Comparison of ENCODE assay signal across 31 cellular contexts in the genomic region with DNA sequence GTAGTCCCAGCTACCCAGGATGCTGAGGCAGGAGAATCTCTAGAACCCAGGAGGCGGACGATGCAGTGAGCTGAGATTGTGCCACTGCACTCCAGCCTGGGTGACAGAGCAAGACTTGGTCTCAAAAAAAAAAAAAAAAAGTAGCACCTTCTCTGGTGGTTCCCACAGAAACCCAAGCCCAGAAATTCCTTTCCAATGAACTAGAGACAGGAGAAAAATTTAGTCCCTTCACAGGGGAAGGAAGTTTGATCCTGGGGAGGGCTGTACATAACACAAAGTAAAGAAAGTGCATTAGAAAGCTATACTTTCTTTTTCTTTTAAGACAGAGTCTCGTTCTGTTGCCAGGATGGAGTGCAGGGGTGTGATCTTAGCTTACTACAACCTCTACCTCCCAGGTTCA. TPM values are rescaled to one million over a fixed set of nuclear protein-coding genes. Genes with fewer than 3 reads are reported as not detected.
"Had no signal": no experiment of that assay in that cellular context is flagged by ENCODE, and none has a peak within 500 bp of the region (broad histone marks: within the 10 kb centered on the region; RNA-seq: fewer than 3 reads in every experiment).

No MANE protein-coding gene starts in this region.

- H3K27ac ChIP-seq: body of pancreas, colonic mucosa, esophagus squamous epithelium, gastrocnemius medialis, uterus had no signal

- ATAC-seq: activated CD8-positive, alpha-beta memory T cell treated with anti-CD3 and anti-CD28 coated beads, Interleukin-2, amount 10 ng/mL, durations not matched to agents 7 days and 5 days; activated CD8-positive, alpha-beta T cell treated with anti-CD3 and anti-CD28 coated beads, Interleukin-2, amount 10 ng/mL, durations not matched to agents 7 days and 5 days; activated naive CD4-positive, alpha-beta T cell treated with anti-CD3 and anti-CD28 coated beads, Interleukin-2, amount 50 U/mL, for 72 hours; body of pancreas; gastrocnemius medialis; left cardiac atrium; left ventricle myocardium superior; mucosa of descending colon; natural killer cell treated with Interleukin-12 subunit alpha and Interleukin-12 subunit beta and Interleukin-15 and Interleukin-18, amount 100 ng/mL, for 72 hours; sciatic nerve; stimulated activated memory B cell treated with anti-CD40 and anti-IgM and Interleukin-4, amounts not matched to agents 10 μg/mL and 1 μg/mL and 100 μg/mL, for 72 hours; stimulated activated naive CD8-positive, alpha-beta T cell treated with anti-CD3 and anti-CD28 coated beads, Interleukin-15, amount 100 ng/mL, for 72 hours; WTC11 had no signal

- H3K9me3 Mint-ChIP-seq: activated naive CD4-positive, alpha-beta T cell treated with anti-CD3 and anti-CD28 coated beads, Interleukin-2, amount 50 U/mL, for 72 hours; natural killer cell treated with Interleukin-12 subunit alpha and Interleukin-12 subunit beta and Interleukin-15 and Interleukin-18, amount 100 ng/mL, for 72 hours; stimulated activated memory B cell treated with anti-CD40 and anti-IgM and Interleukin-4, amounts not matched to agents 10 μg/mL and 1 μg/mL and 100 μg/mL, for 72 hours; stimulated activated naive CD8-positive, alpha-beta T cell treated with anti-CD3 and anti-CD28 coated beads, Interleukin-15, amount 100 ng/mL, for 72 hours; type B pancreatic cell; WTC11 had no signal

- DNase-seq: activated CD8-positive, alpha-beta memory T cell treated with anti-CD3 and anti-CD28 coated beads, Interleukin-2, amount 10 ng/mL, durations not matched to agents 7 days and 5 days; activated CD8-positive, alpha-beta T cell treated with anti-CD3 and anti-CD28 coated beads, Interleukin-2, amount 10 ng/mL, durations not matched to agents 7 days and 5 days; activated naive CD4-positive, alpha-beta T cell; activated T-cell treated with anti-CD3 and anti-CD28 coated beads, Interleukin-2, amount 50 U/mL, for 48 hours; body of pancreas; colonic mucosa; effector CD8-positive, alpha-beta T cell; esophagus squamous epithelium; gastrocnemius medialis; glutamatergic neuron; islet precursor cell; left cardiac atrium; left ventricle myocardium superior; mucosa of descending colon; small intestine; stimulated activated CD4-positive, alpha-beta T cell treated with anti-CD3 and anti-CD28 coated beads, Interleukin-4, amount 100 ng/mL, for 4 hours; stimulated activated CD8-positive, alpha-beta memory T cell treated with anti-CD3 and anti-CD28 coated beads, Interleukin-4, amount 100 ng/mL, for 48 hours; stimulated activated naive CD8-positive, alpha-beta T cell treated with anti-CD3 and anti-CD28 coated beads, Interleukin-15, amount 100 ng/mL, for 72 hours; substantia nigra; uterus had no signal

- H3K36me3 ChIP-seq: uterus had no signal

- FAIRE-seq: endometrium, small intestine had no signal

- H3K4me1 ChIP-seq: body of pancreas, colonic mucosa, esophagus squamous epithelium, uterus had no signal

- H3K27me3 Mint-ChIP-seq: activated CD8-positive, alpha-beta memory T cell treated with anti-CD3 and anti-CD28 coated beads, Interleukin-2, amount 10 ng/mL, durations not matched to agents 7 days and 5 days; natural killer cell treated with Interleukin-12 subunit alpha and Interleukin-12 subunit beta and Interleukin-15 and Interleukin-18, amount 100 ng/mL, for 72 hours; stimulated activated memory B cell treated with anti-CD40 and anti-IgM and Interleukin-4, amounts not matched to agents 10 μg/mL and 1 μg/mL and 100 μg/mL, for 72 hours; stimulated activated naive CD8-positive, alpha-beta T cell treated with anti-CD3 and anti-CD28 coated beads, Interleukin-15, amount 100 ng/mL, for 72 hours; type B pancreatic cell had no signal

- H3K9me3 ChIP-seq: body of pancreas, colonic mucosa, esophagus squamous epithelium, gastrocnemius medialis, mucosa of descending colon, uterus had no signal

- H3K4me1 Mint-ChIP-seq: stimulated activated memory B cell treated with anti-CD40 and anti-IgM and Interleukin-4, amounts not matched to agents 10 μg/mL and 1 μg/mL and 100 μg/mL, for 72 hours; stimulated activated naive CD8-positive, alpha-beta T cell treated with anti-CD3 and anti-CD28 coated beads, Interleukin-15, amount 100 ng/mL, for 72 hours; WTC11 had no signal

- H3K27me3 ChIP-seq: body of pancreas, colonic mucosa, esophagus squamous epithelium, gastrocnemius medialis, uterus had no signal

- H3K27ac Mint-ChIP-seq: activated CD8-positive, alpha-beta memory T cell treated with anti-CD3 and anti-CD28 coated beads, Interleukin-2, amount 10 ng/mL, durations not matched to agents 7 days and 5 days; activated CD8-positive, alpha-beta T cell treated with anti-CD3 and anti-CD28 coated beads, Interleukin-2, amount 10 ng/mL, durations not matched to agents 7 days and 5 days; natural killer cell treated with Interleukin-12 subunit alpha and Interleukin-12 subunit beta and Interleukin-15 and Interleukin-18, amount 100 ng/mL, for 72 hours; stimulated activated memory B cell treated with anti-CD40 and anti-IgM and Interleukin-4, amounts not matched to agents 10 μg/mL and 1 μg/mL and 100 μg/mL, for 72 hours; stimulated activated naive CD8-positive, alpha-beta T cell treated with anti-CD3 and anti-CD28 coated beads, Interleukin-15, amount 100 ng/mL, for 72 hours; type B pancreatic cell; WTC11 had no signal

- H3K4me3 Mint-ChIP-seq: activated CD8-positive, alpha-beta memory T cell treated with anti-CD3 and anti-CD28 coated beads, Interleukin-2, amount 10 ng/mL, durations not matched to agents 7 days and 5 days; activated CD8-positive, alpha-beta T cell treated with anti-CD3 and anti-CD28 coated beads, Interleukin-2, amount 10 ng/mL, durations not matched to agents 7 days and 5 days; natural killer cell treated with Interleukin-12 subunit alpha and Interleukin-12 subunit beta and Interleukin-15 and Interleukin-18, amount 100 ng/mL, for 72 hours; stimulated activated memory B cell treated with anti-CD40 and anti-IgM and Interleukin-4, amounts not matched to agents 10 μg/mL and 1 μg/mL and 100 μg/mL, for 72 hours; stimulated activated naive CD8-positive, alpha-beta T cell treated with anti-CD3 and anti-CD28 coated beads, Interleukin-15, amount 100 ng/mL, for 72 hours; type B pancreatic cell; WTC11 had no signal

- H3K4me3 ChIP-seq: body of pancreas, colonic mucosa, esophagus squamous epithelium, gastrocnemius medialis, mucosa of descending colon, uterus had no signal

RNA-seq across cellular contexts. Expression of a gene that starts 25.5 kb away (rescaled TPM):
- total RNA-seq: activated CD8-positive, alpha-beta T cell treated with anti-CD3 and anti-CD28 coated beads, Interleukin-2, amount 10 ng/mL, durations not matched to agents 7 days and 5 days; dermis microvascular lymphatic vessel endothelial cell; esophagus squamous epithelium; natural killer cell treated with Interleukin-12 subunit alpha and Interleukin-12 subunit beta and Interleukin-15 and Interleukin-18, amount 100 ng/mL, for 72 hours had no signal

RNA-seq across cellular contexts. Expression of a gene that starts 33.2 kb away (rescaled TPM):
- total RNA-seq: activated CD8-positive, alpha-beta memory T cell treated with anti-CD3 and anti-CD28 coated beads, Interleukin-2, amount 10 ng/mL, durations not matched to agents 7 days and 5 days; activated CD8-positive, alpha-beta T cell treated with anti-CD3 and anti-CD28 coated beads, Interleukin-2, amount 10 ng/mL, durations not matched to agents 7 days and 5 days; activated naive CD4-positive, alpha-beta T cell treated with anti-CD3 and anti-CD28 coated beads, Interleukin-2, amount 50 U/mL, for 72 hours; dermis microvascular lymphatic vessel endothelial cell; esophagus squamous epithelium; left cardiac atrium; left ventricle myocardium superior; lung microvascular endothelial cell; myocyte; natural killer cell treated with Interleukin-12 subunit alpha and Interleukin-12 subunit beta and Interleukin-15 and Interleukin-18, amount 100 ng/mL, for 72 hours; posterior vena cava; sciatic nerve had no signal

RNA-seq across cellular contexts. Expression of a gene that starts 39.8 kb away (rescaled TPM):
- total RNA-seq: activated CD8-positive, alpha-beta memory T cell treated with anti-CD3 and anti-CD28 coated beads, Interleukin-2, amount 10 ng/mL, durations not matched to agents 7 days and 5 days; activated CD8-positive, alpha-beta T cell treated with anti-CD3 and anti-CD28 coated beads, Interleukin-2, amount 10 ng/mL, durations not matched to agents 7 days and 5 days; activated naive CD4-positive, alpha-beta T cell treated with anti-CD3 and anti-CD28 coated beads, Interleukin-2, amount 50 U/mL, for 72 hours; body of pancreas; colonic mucosa; dermis microvascular lymphatic vessel endothelial cell; esophagus squamous epithelium; left cardiac atrium; left ventricle myocardium superior; lung microvascular endothelial cell; mucosa of descending colon; myocyte; natural killer cell treated with Interleukin-12 subunit alpha and Interleukin-12 subunit beta and Interleukin-15 and Interleukin-18, amount 100 ng/mL, for 72 hours; sciatic nerve; uterus; WTC11 had no signal
